23 cellular contexts compared by ENCODE assay signal in genomic region chr22:23498811-23499798, GRCh38.
DNase-seq lines count a peak whose midpoint lies in the region; FAIRE-seq and TF ChIP-seq lines count a peak whose summit lies in the region.
"Had no signal": no experiment of that assay in that cellular context is flagged by ENCODE, and none has a peak within 500 bp of the region (broad histone marks: within the 10 kb centered on the region; RNA-seq: fewer than 3 reads in every experiment).

No MANE protein-coding gene starts in this region.

- TF ChIP-seq POLR2A in H54 (IDR thresholded peaks at IDR 0.05; ENCODE audit: low read depth, low read length) = no peak

- peaks cover 8% of the 10 kb centered on the region for H3K4me1 Mint-ChIP-seq in activated T-cell treated with anti-CD3 and anti-CD28 coated beads, Interleukin-2, amount 50 U/mL, for 24 hours (ENCODE audit: low read depth)
- no peaks in the 10 kb centered on the region for H3K4me1 Mint-ChIP-seq in chondrocyte (ENCODE audit: low read depth)

- H3K4me3 Mint-ChIP-seq in activated T-cell treated with anti-CD3 and anti-CD28 coated beads, Interleukin-2, amount 50 U/mL, for 24 hours = no peak overlapping the region
- H3K4me3 Mint-ChIP-seq in chondrocyte (ENCODE audit: unreplicated experiment) = no peak overlapping the region
- H3K4me3 Mint-ChIP-seq: activated CD4-positive, alpha-beta memory T cell treated with anti-CD3 and anti-CD28 coated beads, Interleukin-2, amount 10 ng/mL, durations not matched to agents 7 days and 5 days; activated naive CD8-positive, alpha-beta T cell treated with anti-CD3 and anti-CD28 coated beads for 36 hours; stimulated activated naive B cell treated with anti-CD40 and anti-IgM and Interleukin-4, amounts not matched to agents 10 μg/mL and 1 μg/mL and 100 μg/mL, for 72 hours had no signal

- H3K27me3 Mint-ChIP-seq in activated T-cell treated with anti-CD3 and anti-CD28 coated beads, Interleukin-2, amount 50 U/mL, for 24 hours = peaks cover 7% of the 10 kb centered on the region
- peaks cover 11% of the 10 kb centered on the region for H3K27me3 Mint-ChIP-seq in chondrocyte (ENCODE audit: low read depth)
- H3K27me3 Mint-ChIP-seq: activated CD4-positive, alpha-beta memory T cell treated with anti-CD3 and anti-CD28 coated beads, Interleukin-2, amount 10 ng/mL, durations not matched to agents 7 days and 5 days; activated naive CD8-positive, alpha-beta T cell treated with anti-CD3 and anti-CD28 coated beads for 36 hours had no signal

- H3K9me3 Mint-ChIP-seq in activated T-cell treated with anti-CD3 and anti-CD28 coated beads, Interleukin-2, amount 50 U/mL, for 24 hours = no peaks in the 10 kb centered on the region
- no peaks in the 10 kb centered on the region for H3K9me3 Mint-ChIP-seq in chondrocyte (ENCODE audit: low read depth)
- H3K9me3 Mint-ChIP-seq: activated CD4-positive, alpha-beta memory T cell treated with anti-CD3 and anti-CD28 coated beads, Interleukin-2, amount 10 ng/mL, durations not matched to agents 7 days and 5 days; activated naive CD8-positive, alpha-beta T cell treated with anti-CD3 and anti-CD28 coated beads for 36 hours; stimulated activated naive B cell treated with anti-CD40 and anti-IgM and Interleukin-4, amounts not matched to agents 10 μg/mL and 1 μg/mL and 100 μg/mL, for 72 hours had no signal

- no peaks in the 10 kb centered on the region for H3K36me3 Mint-ChIP-seq in activated T-cell treated with anti-CD3 and anti-CD28 coated beads, Interleukin-2, amount 50 U/mL, for 24 hours (ENCODE audit: low read depth)
- no peaks in the 10 kb centered on the region for H3K36me3 Mint-ChIP-seq in chondrocyte (ENCODE audit: low read depth)
- H3K36me3 Mint-ChIP-seq: activated naive CD8-positive, alpha-beta T cell treated with anti-CD3 and anti-CD28 coated beads for 36 hours; stimulated activated naive B cell treated with anti-CD40 and anti-IgM and Interleukin-4, amounts not matched to agents 10 μg/mL and 1 μg/mL and 100 μg/mL, for 72 hours had no signal

- DNase-seq in activated T-cell treated with anti-CD3 and anti-CD28 coated beads, Interleukin-2, amount 50 U/mL, for 24 hours = peak; percentile 9
- DNase-seq in activated T-cell treated with anti-CD3 and anti-CD28 coated beads for 4 hours (no peak), chondrocyte (ENCODE audit: low spot score) (peak; percentile 58), mesenteric fat pad (ENCODE audit: low spot score) (peak; percentile 85), ureter (ENCODE audit: low spot score) (peak; percentile 30), H54 (ENCODE audit: insufficient read length, low spot score) (no peak), dermis blood vessel endothelial cell (no peak), NCI-H226 (no peak)
- DNase-seq: 8988T; activated CD4-positive, alpha-beta memory T cell treated with anti-CD3 and anti-CD28 coated beads, Interleukin-2, amount 10 ng/mL, durations not matched to agents 7 days and 5 days; activated effector memory CD4-positive, alpha-beta T cell treated with Interleukin-2 at 50 U/mL for 16 hours; activated naive CD8-positive, alpha-beta T cell treated with anti-CD3 and anti-CD28 coated beads for 36 hours; central memory CD4-positive, alpha-beta T cell; GOT3; islet precursor cell; Karpas-422; NCI-H1417 treated with DMSO at 0.1 percent for 48 hours; NCI-H2081 treated with DMSO at 0.1 percent for 48 hours; NCI-H748 treated with DMSO at 0.1 percent for 48 hours; stimulated activated CD4-positive, alpha-beta T cell treated with anti-CD3 and anti-CD28 coated beads, Interleukin-15, amount 100 ng/mL, for 24 hours; stimulated activated naive B cell treated with anti-CD40 and anti-IgM and Interleukin-4, amounts not matched to agents 10 μg/mL and 1 μg/mL and 100 μg/mL, for 72 hours; uterus had no signal

- FAIRE-seq in H54 (lab: Jason Lieb, UNC) = no peak
- FAIRE-seq: GM12878 had no signal

- no peak overlapping the region for H3K27ac Mint-ChIP-seq in activated T-cell treated with anti-CD3 and anti-CD28 coated beads, Interleukin-2, amount 50 U/mL, for 24 hours
- H3K27ac Mint-ChIP-seq in chondrocyte (ENCODE audit: unreplicated experiment) = no peak overlapping the region
- H3K27ac Mint-ChIP-seq: activated CD4-positive, alpha-beta memory T cell treated with anti-CD3 and anti-CD28 coated beads, Interleukin-2, amount 10 ng/mL, durations not matched to agents 7 days and 5 days; activated naive CD8-positive, alpha-beta T cell treated with anti-CD3 and anti-CD28 coated beads for 36 hours; stimulated activated naive B cell treated with anti-CD40 and anti-IgM and Interleukin-4, amounts not matched to agents 10 μg/mL and 1 μg/mL and 100 μg/mL, for 72 hours had no signal

- TF ChIP-seq CTCF in chondrocyte (IDR thresholded peaks at IDR 0.05) = no peak

Comparison
In these comparisons a context has a peak if more than half of its experiments do, and no peak if none do; other contexts are left out.
1. DNase-seq: peak in activated T-cell treated with anti-CD3 and anti-CD28 coated beads, Interleukin-2, amount 50 U/mL, for 24 hours (single experiment), chondrocyte (single experiment), mesenteric fat pad (single experiment) and ureter (single experiment); none in activated T-cell treated with anti-CD3 and anti-CD28 coated beads for 4 hours (single experiment), H54 (single experiment), dermis blood vessel endothelial cell (single experiment) and NCI-H226 (single experiment).